In the genomic region with DNA sequence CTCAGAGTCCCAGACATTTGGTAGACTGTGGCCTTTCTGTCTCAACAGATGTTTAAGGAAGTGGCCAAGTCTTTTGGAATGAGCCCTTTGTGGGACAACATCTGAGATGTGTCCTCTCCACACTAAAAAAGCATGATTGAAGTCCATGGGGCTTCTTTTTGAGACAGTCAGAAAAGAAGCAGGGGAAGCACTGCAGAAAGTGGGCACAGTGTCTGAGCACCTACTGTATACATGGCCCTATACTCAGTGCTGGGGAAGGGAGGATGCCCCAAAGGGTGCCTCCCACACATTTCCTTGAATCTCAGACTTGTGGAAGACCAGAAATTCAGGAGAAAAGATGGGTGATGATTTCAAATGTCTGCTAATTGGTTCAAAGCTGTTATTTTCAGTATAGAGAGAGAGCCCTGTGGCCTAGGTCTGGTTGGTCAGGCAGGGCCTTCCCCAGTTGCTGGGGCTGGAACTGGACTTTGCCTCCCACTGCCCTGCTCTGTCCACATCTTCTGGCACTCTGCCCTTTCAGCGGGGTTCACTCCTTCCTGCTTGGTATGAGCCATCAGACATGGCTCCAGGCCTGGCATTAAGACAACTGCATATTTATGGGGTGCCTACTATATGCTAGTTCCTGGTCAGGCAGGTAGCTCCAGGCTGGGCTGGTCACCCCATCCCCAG, we compare ENCODE assay signal across 11 cellular contexts. TPM values are rescaled to one million over a fixed set of nuclear protein-coding genes. Genes with fewer than 3 reads are reported as not detected.
"Had no signal": no experiment of that assay in that cellular context is flagged by ENCODE, and none has a peak within 500 bp of the region (broad histone marks: within the 10 kb centered on the region; RNA-seq: fewer than 3 reads in every experiment).

No MANE protein-coding gene starts in this region.

- H3K4me1 ChIP-seq: lower lobe of right lung, thyroid gland had no signal

- H3K36me3 Mint-ChIP-seq: activated naive CD8-positive, alpha-beta T cell treated with anti-CD3 and anti-CD28 coated beads, Interleukin-2, amount 10 ng/mL, durations not matched to agents 7 days and 5 days; mesothelial cell of epicardium had no signal

- H3K27ac ChIP-seq: lower lobe of right lung, thyroid gland had no signal

- H3K9me3 Mint-ChIP-seq: activated naive CD8-positive, alpha-beta T cell treated with anti-CD3 and anti-CD28 coated beads, Interleukin-2, amount 10 ng/mL, durations not matched to agents 7 days and 5 days; activated T-helper 1 cell treated with anti-CD3 and anti-CD28 coated beads, Interleukin-12 subunit alpha, Interleukin-12 subunit beta, Interleukin-2, Interleukin-4 antibody, amounts not matched to agents 30 ng/mL and 10 ng/mL and 1 ng/mL, durations not matched to agents 14 hours and 24 hours and 36 hours; mesothelial cell of epicardium had no signal

- DNase-seq: activated CD4-positive, CD25-positive, alpha-beta regulatory T cell treated with anti-CD3 and anti-CD28 coated beads, Interleukin-2, amount 50 U/mL, for 72 hours; activated naive CD4-positive, alpha-beta T cell; activated naive CD8-positive, alpha-beta T cell treated with anti-CD3 and anti-CD28 coated beads, Interleukin-2, amount 10 ng/mL, durations not matched to agents 7 days and 5 days; dorsolateral prefrontal cortex; lower lobe of right lung; stimulated activated CD4-positive, alpha-beta T cell treated with anti-CD3 and anti-CD28 coated beads, Interleukin-2, amount 100 ng/mL, for 48 hours; thyroid gland had no signal

- ATAC-seq: lower lobe of right lung; stimulated activated memory B cell treated with anti-CD40 and anti-IgM and Interleukin-4, amounts not matched to agents 10 μg/mL and 1 μg/mL and 100 μg/mL, for 72 hours had no signal

- H3K4me3 Mint-ChIP-seq: activated naive CD8-positive, alpha-beta T cell treated with anti-CD3 and anti-CD28 coated beads, Interleukin-2, amount 10 ng/mL, durations not matched to agents 7 days and 5 days; activated T-helper 1 cell treated with anti-CD3 and anti-CD28 coated beads, Interleukin-12 subunit alpha, Interleukin-12 subunit beta, Interleukin-2, Interleukin-4 antibody, amounts not matched to agents 30 ng/mL and 10 ng/mL and 1 ng/mL, durations not matched to agents 14 hours and 24 hours and 36 hours; mesothelial cell of epicardium; neural crest cell; stimulated activated memory B cell treated with anti-CD40 and anti-IgM and Interleukin-4, amounts not matched to agents 10 μg/mL and 1 μg/mL and 100 μg/mL, for 72 hours had no signal

- H3K36me3 ChIP-seq: lower lobe of right lung, thyroid gland had no signal

- H3K27me3 ChIP-seq: dorsolateral prefrontal cortex, thyroid gland had no signal

- H3K9me3 ChIP-seq: lower lobe of right lung, thyroid gland had no signal

- H3K4me3 ChIP-seq: dorsolateral prefrontal cortex, lower lobe of right lung, thyroid gland had no signal

- H3K27ac Mint-ChIP-seq: activated naive CD8-positive, alpha-beta T cell treated with anti-CD3 and anti-CD28 coated beads, Interleukin-2, amount 10 ng/mL, durations not matched to agents 7 days and 5 days; activated T-helper 1 cell treated with anti-CD3 and anti-CD28 coated beads, Interleukin-12 subunit alpha, Interleukin-12 subunit beta, Interleukin-2, Interleukin-4 antibody, amounts not matched to agents 30 ng/mL and 10 ng/mL and 1 ng/mL, durations not matched to agents 14 hours and 24 hours and 36 hours; mesothelial cell of epicardium; stimulated activated memory B cell treated with anti-CD40 and anti-IgM and Interleukin-4, amounts not matched to agents 10 μg/mL and 1 μg/mL and 100 μg/mL, for 72 hours had no signal

- H3K4me1 Mint-ChIP-seq: neural crest cell had no signal

RNA-seq across cellular contexts. Expression of a gene that starts 26.6 kb away (rescaled TPM):
- total RNA-seq: neural crest cell had no signal
